15 cellular contexts compared by ENCODE assay signal in genomic region chr3:74642876-74643275, GRCh38. TPM values are rescaled to one million over a fixed set of nuclear protein-coding genes. Genes with fewer than 3 reads are reported as not detected.
"Had no signal": no experiment of that assay in that cellular context is flagged by ENCODE, and none has a peak within 500 bp of the region (broad histone marks: within the 10 kb centered on the region; RNA-seq: fewer than 3 reads in every experiment).

No MANE protein-coding gene starts in this region.

- H3K27me3 Mint-ChIP-seq: activated CD8-positive, alpha-beta memory T cell treated with anti-CD3 and anti-CD28 coated beads, Interleukin-2, amount 10 ng/mL, durations not matched to agents 7 days and 5 days; activated T-cell treated with anti-CD3 and anti-CD28 coated beads, Interleukin-2, amount 50 U/mL, for 24 hours; memory B cell had no signal

- H3K36me3 ChIP-seq: transverse colon had no signal

- H3K4me1 ChIP-seq: transverse colon had no signal

- H3K4me3 Mint-ChIP-seq: activated CD8-positive, alpha-beta memory T cell treated with anti-CD3 and anti-CD28 coated beads, Interleukin-2, amount 10 ng/mL, durations not matched to agents 7 days and 5 days; activated T-cell treated with anti-CD3 and anti-CD28 coated beads, Interleukin-2, amount 50 U/mL, for 24 hours; immature natural killer cell; memory B cell; nephron progenitor cell had no signal

- H3K27me3 ChIP-seq: transverse colon had no signal

- ATAC-seq: activated CD4-positive, CD25-positive, alpha-beta regulatory T cell treated with anti-CD3 and anti-CD28 coated beads, Interleukin-2, amount 50 U/mL, for 24 hours; activated CD8-positive, alpha-beta memory T cell treated with anti-CD3 and anti-CD28 coated beads, Interleukin-2, amount 10 ng/mL, durations not matched to agents 7 days and 5 days; activated naive CD4-positive, alpha-beta T cell treated with anti-CD3 and anti-CD28 coated beads, Interleukin-2, amount 50 U/mL, for 72 hours; left colon had no signal

- H3K36me3 Mint-ChIP-seq: activated CD8-positive, alpha-beta memory T cell treated with anti-CD3 and anti-CD28 coated beads, Interleukin-2, amount 10 ng/mL, durations not matched to agents 7 days and 5 days; immature natural killer cell; memory B cell had no signal

- H3K9me3 ChIP-seq: transverse colon had no signal

- H3K27ac ChIP-seq: skin epidermis, transverse colon had no signal

- H3K4me3 ChIP-seq: skin epidermis, transverse colon had no signal

- FAIRE-seq: bronchial epithelial cell had no signal

- H3K27ac Mint-ChIP-seq: activated CD8-positive, alpha-beta memory T cell treated with anti-CD3 and anti-CD28 coated beads, Interleukin-2, amount 10 ng/mL, durations not matched to agents 7 days and 5 days; activated naive CD4-positive, alpha-beta T cell treated with anti-CD3 and anti-CD28 coated beads, Interleukin-2, amount 50 U/mL, for 72 hours; activated T-cell treated with anti-CD3 and anti-CD28 coated beads, Interleukin-2, amount 50 U/mL, for 24 hours; immature natural killer cell; memory B cell had no signal

- H3K9me3 Mint-ChIP-seq: activated T-cell treated with anti-CD3 and anti-CD28 coated beads, Interleukin-2, amount 50 U/mL, for 24 hours; nephron progenitor cell had no signal

- H3K4me1 Mint-ChIP-seq: activated CD8-positive, alpha-beta memory T cell treated with anti-CD3 and anti-CD28 coated beads, Interleukin-2, amount 10 ng/mL, durations not matched to agents 7 days and 5 days; immature natural killer cell; memory B cell had no signal

- DNase-seq: activated CD4-positive, alpha-beta T cell treated with anti-CD3 and anti-CD28 coated beads, Interleukin-2, amount 50 U/mL, for 4 hours; activated CD8-positive, alpha-beta memory T cell treated with anti-CD3 and anti-CD28 coated beads, Interleukin-2, amount 10 ng/mL, durations not matched to agents 7 days and 5 days; activated effector memory CD4-positive, alpha-beta T cell treated with anti-CD3 and anti-CD28 coated beads, Interleukin-2, amount 50 U/mL, for 16 hours; activated T-cell treated with anti-CD3 and anti-CD28 coated beads, Interleukin-2, amount 50 U/mL, for 24 hours; immature natural killer cell; left colon; nephron progenitor cell; SHP77 treated with DMSO at 0.1 percent for 48 hours; transverse colon had no signal

RNA-seq across cellular contexts. Expression of gene CNTN3, which starts 28.4 kb away (rescaled TPM):
- total RNA-seq: activated CD8-positive, alpha-beta memory T cell treated with anti-CD3 and anti-CD28 coated beads, Interleukin-2, amount 10 ng/mL, durations not matched to agents 7 days and 5 days; activated naive CD4-positive, alpha-beta T cell treated with anti-CD3 and anti-CD28 coated beads, Interleukin-2, amount 50 U/mL, for 72 hours; T-helper 2 cell treated with Interferon-gamma antibody and Interleukin-4, amounts not matched to agents 100 ng/mL and 5 ng/mL, for 36 hours had no signal
- polyA plus RNA-seq: immature natural killer cell had no signal
